In genomic region chr14:24889843-24890242, GRCh38 we compare ENCODE assay signal across 21 cellular contexts.
DNase-seq lines count a peak whose midpoint lies in the region; ATAC-seq and TF ChIP-seq lines count a peak whose summit lies in the region.
"Had no signal": no experiment of that assay in that cellular context is flagged by ENCODE, and none has a peak within 500 bp of the region (broad histone marks: within the 10 kb centered on the region; RNA-seq: fewer than 3 reads in every experiment).

No MANE protein-coding gene starts in this region.

- TF ChIP-seq CTCF in mammary epithelial cell (conservative IDR thresholded peaks at IDR 0.05 in 1 of 2, IDR thresholded peaks at IDR 0.05 in 1 of 2; ENCODE audit: extremely low read depth in 1 of 2, insufficient read depth in 1 of 2, low read depth in 1 of 2, low read length in 2 of 2) (no peak), breast epithelium (IDR thresholded peaks at IDR 0.05) (no peak)

- H3K4me2 ChIP-seq in mammary epithelial cell (ENCODE audit: insufficient read depth, low read depth, low read length), result no peak overlapping the region
- H3K4me2 ChIP-seq: BLaER1 had no signal

- no peaks in the 10 kb centered on the region for H3K79me2 ChIP-seq in mammary epithelial cell (ENCODE audit: insufficient read depth, low read length)

- no peak for TF ChIP-seq POLR2A in breast epithelium (IDR thresholded peaks at IDR 0.05)

- DNase-seq in mammary epithelial cell, result peak; percentile 19
- DNase-seq in breast epithelium (ENCODE audit: low spot score in 2 of 2), result no peak
- DNase-seq in EL, result peak; percentile 42
- peak; percentile 54 for DNase-seq in NCI-H226
- peak; percentile 10 for DNase-seq in kidney tubule cell (ENCODE audit: low spot score)
- no peak for DNase-seq in AG20443 (ENCODE audit: low spot score)
- DNase-seq in mesenteric fat pad (ENCODE audit: low spot score), result no peak
- DNase-seq: CD8-positive, alpha-beta memory T cell; KG1; MV-4-11; NCI-H1417; NCI-H187; NCI-H345; NCI-H526; PC-3 had no signal

- no peaks in the 10 kb centered on the region for H3K27me3 ChIP-seq in mammary epithelial cell (ENCODE audit: insufficient read depth, low read length)
- H3K27me3 ChIP-seq in breast epithelium, result no peaks in the 10 kb centered on the region
- H3K27me3 ChIP-seq: BLaER1, SJSA1 had no signal

- intact Hi-C loops in mammary epithelial cell (cut with micrococcal nuclease) (no loop called here), breast epithelium (cut with DNase I; ENCODE audit: low total_unique reads) (no loop called here)

- H3K9me3 ChIP-seq in mammary epithelial cell (replicated peaks; ENCODE audit: insufficient read depth, low read length), result peaks cover 7% of the 10 kb centered on the region
- H3K9me3 ChIP-seq in breast epithelium, result peaks cover 0 to 7% of the 10 kb centered on the region in 2 donors
- H3K9me3 ChIP-seq: HAP-1 had no signal

- CTCF ChIA-PET in mammary epithelial cell (lab: Charles Lee; ENCODE audit: low non-redundant PET), result no interaction called here

- H3K27ac ChIP-seq in mammary epithelial cell (ENCODE audit: insufficient read depth, low read depth, low read length), result no peak overlapping the region
- H3K27ac ChIP-seq in breast epithelium, result no peak overlapping the region
- H3K27ac ChIP-seq: 22Rv1, BLaER1, RWPE1, SJSA1 had no signal

- dilution Hi-C loops in mammary epithelial cell (cut with HindIII; ENCODE audit: low sequenced_read_pairs), result no loop called here

- no peak overlapping the region for H2AFZ ChIP-seq in mammary epithelial cell (ENCODE audit: low read depth, low read length)

- H3K9ac ChIP-seq in mammary epithelial cell (ENCODE audit: insufficient read depth, low read length), result no peak overlapping the region
- H3K9ac ChIP-seq: BLaER1 had no signal

- H3K4me1 ChIP-seq in mammary epithelial cell (ENCODE audit: insufficient read depth, low read length), result no peaks in the 10 kb centered on the region
- no peaks in the 10 kb centered on the region for H3K4me1 ChIP-seq in breast epithelium
- H3K4me1 ChIP-seq: BLaER1, HAP-1 had no signal

- BruUV-seq in mammary epithelial cell (replicated peaks; lab: Mats Ljungman, UMichigan), result no TSS peak

- no peaks in the 10 kb centered on the region for H4K20me1 ChIP-seq in mammary epithelial cell (ENCODE audit: insufficient read depth, low read length)
- H4K20me1 ChIP-seq: BLaER1 had no signal

- H3K4me3 ChIP-seq in mammary epithelial cell (replicated peaks in 1 of 3; ENCODE audit: insufficient read depth in 1 of 3, low read depth in 2 of 3, low read length in 3 of 3), result no peak overlapping the region
- H3K4me3 ChIP-seq in breast epithelium, result no peak overlapping the region
- H3K4me3 ChIP-seq: BLaER1, HAP-1, SJSA1 had no signal

- no peak for ATAC-seq in GM21737 (IDR thresholded peaks at IDR 0.05; ENCODE audit: unreplicated experiment)
- ATAC-seq: PC-3 had no signal

- in situ Hi-C loops in mammary epithelial cell (cut with MboI; ENCODE audit: low sequenced_read_pairs in 2 of 2), result no loop called here

- no peaks in the 10 kb centered on the region for H3K36me3 ChIP-seq in mammary epithelial cell (ENCODE audit: insufficient read depth, low read length)
- H3K36me3 ChIP-seq in breast epithelium, result no peaks in the 10 kb centered on the region
- H3K36me3 ChIP-seq: BLaER1, HAP-1, SJSA1 had no signal

Comparison
In these comparisons a context has a peak if more than half of its experiments do, and no peak if none do; other contexts are left out.
1. DNase-seq: peak in mammary epithelial cell (single experiment), EL (single experiment), NCI-H226 (single experiment) and kidney tubule cell (single experiment); none in breast epithelium (0 of 2), AG20443 (single experiment) and mesenteric fat pad (single experiment).